Comparison of ENCODE assay signal across 14 cellular contexts in genomic region chr16:78461496-78461938, GRCh38.
DNase-seq lines count a peak whose midpoint lies in the region; ATAC-seq, FAIRE-seq and TF ChIP-seq lines count a peak whose summit lies in the region.
"Had no signal": no experiment of that assay in that cellular context is flagged by ENCODE, and none has a peak within 500 bp of the region (broad histone marks: within the 10 kb centered on the region; RNA-seq: fewer than 3 reads in every experiment).

No MANE protein-coding gene starts in this region.

- no peak overlapping the region for H4K8ac ChIP-seq in mesenchymal stem cell (ENCODE audit: low read length)

- H3K4me3 ChIP-seq in mammary epithelial cell (replicated peaks in 1 of 3; ENCODE audit: insufficient read depth in 1 of 3, low read depth in 2 of 3, low read length in 3 of 3) (no peak overlapping the region), choroid plexus epithelial cell (ENCODE audit: low read depth, low read length) (no peak overlapping the region), mesenchymal stem cell (ENCODE audit: insufficient read depth in 1 of 2, low read depth in 1 of 2, low read length in 2 of 2) (no peak overlapping the region)
- H3K4me3 ChIP-seq: MG63, Peyer's patch had no signal

- no peak overlapping the region for H2BK120ac ChIP-seq in mesenchymal stem cell (ENCODE audit: low read depth, low read length)

- H3K4me1 ChIP-seq in mammary epithelial cell (ENCODE audit: insufficient read depth, low read length) (no peaks in the 10 kb centered on the region), mesenchymal stem cell (ENCODE audit: control insufficient read depth, insufficient read depth, low read depth, low read length) (peaks cover 11% of the 10 kb centered on the region)
- H3K4me1 ChIP-seq: Peyer's patch had no signal

- H3K36me3 ChIP-seq in mammary epithelial cell (ENCODE audit: insufficient read depth, low read length) (no peaks in the 10 kb centered on the region), mesenchymal stem cell (ENCODE audit: control insufficient read depth in 1 of 2, insufficient read depth in 2 of 2, low read depth in 1 of 2, low read length in 2 of 2) (no peaks in the 10 kb centered on the region)
- H3K36me3 ChIP-seq: esophagus muscularis mucosa, MG63, Peyer's patch had no signal

- intact Hi-C loops in mammary epithelial cell (cut with micrococcal nuclease) = no loop called here

- no peak overlapping the region for H2BK5ac ChIP-seq in mesenchymal stem cell (ENCODE audit: low read depth, low read length, poor library complexity, severe bottlenecking)

- H2AFZ ChIP-seq in mammary epithelial cell (ENCODE audit: low read depth, low read length) = no peak overlapping the region
- H2AFZ ChIP-seq in mesenchymal stem cell (ENCODE audit: low read depth, low read length) = no peak overlapping the region

- H4K91ac ChIP-seq in mesenchymal stem cell (ENCODE audit: low read length) = no peak overlapping the region

- H3K9ac ChIP-seq in mammary epithelial cell (ENCODE audit: insufficient read depth, low read length) (no peak overlapping the region), mesenchymal stem cell (ENCODE audit: low read length) (no peak overlapping the region)

- no peak overlapping the region for H3K23ac ChIP-seq in mesenchymal stem cell (ENCODE audit: low read length in 2 of 2)

- H3K9me3 ChIP-seq in mammary epithelial cell (replicated peaks; ENCODE audit: insufficient read depth, low read length) (peaks cover 18% of the 10 kb centered on the region), mesenchymal stem cell (ENCODE audit: control insufficient read depth, low read length) (no peaks in the 10 kb centered on the region)
- H3K9me3 ChIP-seq: esophagus muscularis mucosa, MG63, Peyer's patch had no signal

- in situ Hi-C loops in T47D (cut with HindIII; ENCODE audit: low pct_unique_long_range_greater_than_20kb, low sequenced_read_pairs) (no loop called here), mammary epithelial cell (cut with MboI; ENCODE audit: low sequenced_read_pairs in 2 of 2) (no loop called here)

- TF ChIP-seq CTCF in mammary epithelial cell (conservative IDR thresholded peaks at IDR 0.05 in 1 of 2, IDR thresholded peaks at IDR 0.05 in 1 of 2; ENCODE audit: extremely low read depth in 1 of 2, insufficient read depth in 1 of 2, low read depth in 1 of 2, low read length in 2 of 2) = no peak
- no peak for TF ChIP-seq CTCF in choroid plexus epithelial cell (conservative IDR thresholded peaks at IDR 0.05; ENCODE audit: low read depth, low read length)

- H3K27me3 ChIP-seq in mammary epithelial cell (ENCODE audit: insufficient read depth, low read length) = no peaks in the 10 kb centered on the region
- no peaks in the 10 kb centered on the region for H3K27me3 ChIP-seq in mesenchymal stem cell (ENCODE audit: control insufficient read depth in 1 of 2, insufficient read depth in 1 of 2, low read length in 2 of 2)
- H3K27me3 ChIP-seq: esophagus muscularis mucosa, MG63, Peyer's patch had no signal

- no peaks in the 10 kb centered on the region for H3K79me1 ChIP-seq in mesenchymal stem cell (replicated peaks; ENCODE audit: low read length, poor library complexity, severe bottlenecking)

- no peak overlapping the region for H2BK12ac ChIP-seq in mesenchymal stem cell (ENCODE audit: low read length in 2 of 2)

- no peaks in the 10 kb centered on the region for H3K79me2 ChIP-seq in mammary epithelial cell (ENCODE audit: insufficient read depth, low read length)

- BruUV-seq in mammary epithelial cell (replicated peaks; lab: Mats Ljungman, UMichigan) = no TSS peak

- H2BK15ac ChIP-seq in mesenchymal stem cell (ENCODE audit: low read depth, poor library complexity, severe bottlenecking) = no peak overlapping the region

- FAIRE-seq in GM12891 (lab: Jason Lieb, UNC) = no peak

- no peak overlapping the region for H2AK5ac ChIP-seq in mesenchymal stem cell (ENCODE audit: low read length, severe bottlenecking)

- TF ChIP-seq POLR2A in GM12891 (IDR thresholded peaks at IDR 0.05; ENCODE audit: low read depth, low read length) = no peak

- no peak overlapping the region for H3K4ac ChIP-seq in mesenchymal stem cell (ENCODE audit: low read depth in 1 of 2, low read length in 2 of 2)

- no peaks in the 10 kb centered on the region for H4K20me1 ChIP-seq in mammary epithelial cell (ENCODE audit: insufficient read depth, low read length)

- ATAC-seq in HG03565 (IDR thresholded peaks at IDR 0.05; ENCODE audit: unreplicated experiment) = no peak

- no peak overlapping the region for H3K18ac ChIP-seq in mesenchymal stem cell (ENCODE audit: low read depth in 1 of 2, low read length in 2 of 2)

- H3K4me2 ChIP-seq in mammary epithelial cell (ENCODE audit: insufficient read depth, low read depth, low read length) = no peak overlapping the region
- H3K4me2 ChIP-seq in mesenchymal stem cell (ENCODE audit: low read length, poor library complexity, severe bottlenecking) = no peak overlapping the region

- peak; percentile 12 to 86 for DNase-seq in T47D (ENCODE audit: low read depth in 1 of 2, low spot score in 1 of 2)
- no peak for DNase-seq in mammary epithelial cell
- peak; percentile 13 for DNase-seq in choroid plexus epithelial cell (ENCODE audit: low read depth)
- DNase-seq in mesenchymal stem cell = no peak
- no peak for DNase-seq in activated gamma-delta T cell treated with Interleukin-2 at 50 U/mL for 16 hours
- DNase-seq in NCI-H446 treated with DMSO at 0.1 percent for 48 hours (lab: John Stamatoyannopoulos, UW) = no peak
- DNase-seq in GM12891 (ENCODE audit: insufficient read length, low spot score) = no peak
- DNase-seq: hypothalamus; MG63; NCI-H226; Peyer's patch; stimulated activated naive CD4-positive, alpha-beta T cell had no signal

- WGBS in mammary epithelial cell (ENCODE audit: low coverage, missing lambda C conversion rate) = 60% methylated on average over 6 of the region's 6 CpGs
- WGBS in mesenchymal stem cell = 90% methylated on average over 4 of the region's 6 CpGs

- CTCF ChIA-PET in mammary epithelial cell (lab: Charles Lee; ENCODE audit: low non-redundant PET) = no interaction called here

- dilution Hi-C loops in mammary epithelial cell (cut with HindIII; ENCODE audit: low sequenced_read_pairs) = no loop called here

- H3K14ac ChIP-seq in mesenchymal stem cell (ENCODE audit: low read length in 2 of 2) = no peak overlapping the region

- no peak overlapping the region for H3K27ac ChIP-seq in mammary epithelial cell (ENCODE audit: insufficient read depth, low read depth, low read length)
- peak overlapping the region; percentile 69 for H3K27ac ChIP-seq in mesenchymal stem cell (ENCODE audit: low read length, poor library complexity, severe bottlenecking)
- H3K27ac ChIP-seq: esophagus muscularis mucosa, Peyer's patch had no signal

TF ChIP-seq in GM12891, 5 proteins besides CTCF, POLR2A, EP300 and RAD21:
- no peak for TF ChIP-seq SPI1 (IDR thresholded peaks at IDR 0.05; ENCODE audit: low read depth, low read length)
- TF ChIP-seq POLR2AphosphoS5 (IDR thresholded peaks at IDR 0.05; ENCODE audit: low read depth, low read length) = no peak
- no peak for TF ChIP-seq PAX5 (IDR thresholded peaks at IDR 0.05; ENCODE audit: insufficient read depth, low read length, severe bottlenecking)
- TF ChIP-seq TAF1 (IDR thresholded peaks at IDR 0.05; ENCODE audit: low read depth, low read length) = no peak
- no peak for TF ChIP-seq POU2F2 (IDR thresholded peaks at IDR 0.05; ENCODE audit: low read depth, low read length)

Comparison
In these comparisons a context has a peak if more than half of its experiments do, and no peak if none do; other contexts are left out.
1. DNase-seq: peak in T47D (2 of 2) and choroid plexus epithelial cell (single experiment); none in mammary epithelial cell (single experiment), mesenchymal stem cell (single experiment), activated gamma-delta T cell treated with Interleukin-2 at 50 U/mL for 16 hours (single experiment), NCI-H446 treated with DMSO at 0.1 percent for 48 hours (single experiment) and GM12891 (single experiment).